Comparison of ENCODE assay signal across 10 cellular contexts in genomic region chr7:106282374-106282773, GRCh38. TPM values are rescaled to one million over a fixed set of nuclear protein-coding genes. Genes with fewer than 3 reads are reported as not detected.
DNase-seq lines count a peak whose midpoint lies in the region; ATAC-seq and TF ChIP-seq lines count a peak whose summit lies in the region.
"Had no signal": no experiment of that assay in that cellular context is flagged by ENCODE, and none has a peak within 500 bp of the region (broad histone marks: within the 10 kb centered on the region; RNA-seq: fewer than 3 reads in every experiment).

No MANE protein-coding gene starts in this region.

- H3K27ac ChIP-seq in MM.1S (ENCODE audit: low read length) = no peak overlapping the region
- H3K27ac ChIP-seq in breast epithelium = peak overlapping the region in 1 of 2 donors; percentile 98
- peak overlapping the region; percentile 96 for H3K27ac ChIP-seq in neutrophil
- H3K27ac ChIP-seq in aorta (ENCODE audit: low read depth in 1 of 2, low read length in 2 of 2) = no peak overlapping the region

- peaks cover 12% of the 10 kb centered on the region for H3F3A ChIP-seq in MM.1S (ENCODE audit: insufficient read depth, low read length)

- H3K4me2 ChIP-seq in MM.1S (ENCODE audit: low read depth, low read length) = peak overlapping the region; percentile 68

- no peaks in the 10 kb centered on the region for H3K27me3 Mint-ChIP-seq in naive thymus-derived CD8-positive, alpha-beta T cell

- H3K27ac Mint-ChIP-seq in naive thymus-derived CD8-positive, alpha-beta T cell = no peak overlapping the region

- no peak for TF ChIP-seq POLR2A in breast epithelium (IDR thresholded peaks at IDR 0.05)

- H3K4me3 ChIP-seq in MM.1S (ENCODE audit: low read length) = peak overlapping the region; percentile 93
- H3K4me3 ChIP-seq in breast epithelium = peak overlapping the region; percentile 76 to 87 (median 76)
- H3K4me3 ChIP-seq in neutrophil (ENCODE audit: low read depth in 1 of 2, low read length in 1 of 2) = peak overlapping the region; percentile 86 to 89
- no peak overlapping the region for H3K4me3 ChIP-seq in aorta (ENCODE audit: low read length in 2 of 2)

- H3K27me3 ChIP-seq in MM.1S (replicated peaks; ENCODE audit: insufficient read depth, low read length) (no peaks in the 10 kb centered on the region), breast epithelium (no peaks in the 10 kb centered on the region), neutrophil (no peaks in the 10 kb centered on the region), aorta (ENCODE audit: control insufficient read depth in 1 of 2, insufficient read depth in 2 of 2, low read length in 1 of 2) (no peaks in the 10 kb centered on the region)

- intact Hi-C loops in breast epithelium (cut with DNase I; ENCODE audit: low total_unique reads) (no loop called here), aorta (cut with DNase I) (loop anchor here (10.0 kb wide), 3 partner anchors 68 to 228 kb away; no protein-coding TSS in a partner anchor)

- peaks cover 23% of the 10 kb centered on the region for H3K4me1 ChIP-seq in MM.1S (ENCODE audit: low read length)
- H3K4me1 ChIP-seq in breast epithelium = no peaks in the 10 kb centered on the region
- H3K4me1 ChIP-seq in neutrophil (ENCODE audit: control insufficient read depth in 1 of 2, insufficient read depth in 1 of 2, low read depth in 1 of 2, low read length in 1 of 2) = peaks cover 43 to 50% of the 10 kb centered on the region in 2 experiments
- no peaks in the 10 kb centered on the region for H3K4me1 ChIP-seq in aorta (ENCODE audit: control insufficient read depth in 1 of 2, insufficient read depth in 2 of 2, low read length in 2 of 2)

- H3K79me2 ChIP-seq in MM.1S (ENCODE audit: low read length) = peaks cover 68% of the 10 kb centered on the region

- H2AFZ ChIP-seq in MM.1S (ENCODE audit: low read length) = no peak overlapping the region

- H3K9ac ChIP-seq in MM.1S (ENCODE audit: low read length) = no peak overlapping the region

- H3K9me3 Mint-ChIP-seq in naive thymus-derived CD8-positive, alpha-beta T cell = no peaks in the 10 kb centered on the region

- peak overlapping the region in 2 of 10 donors; percentile 53 to 58 for H3K4me3 Mint-ChIP-seq in naive thymus-derived CD8-positive, alpha-beta T cell

- peaks cover 0 to 3% (median 2%) of the 10 kb centered on the region in 3 donors for H3K36me3 Mint-ChIP-seq in naive thymus-derived CD8-positive, alpha-beta T cell

- peaks cover 12 to 59% (median 40%) of the 10 kb centered on the region in 4 donors for H3K4me1 Mint-ChIP-seq in naive thymus-derived CD8-positive, alpha-beta T cell

- no peak for ATAC-seq in naive thymus-derived CD8-positive, alpha-beta T cell
- ATAC-seq in aorta (ENCODE audit: low FRiP score) (no peak), HG03469 (IDR thresholded peaks at IDR 0.05; ENCODE audit: unreplicated experiment) (no peak), HG02759 (IDR thresholded peaks at IDR 0.05; ENCODE audit: unreplicated experiment) (no peak)

- no peaks in the 10 kb centered on the region for H3K9me3 ChIP-seq in MM.1S (replicated peaks; ENCODE audit: insufficient read depth, low read length)
- H3K9me3 ChIP-seq in breast epithelium = no peaks in the 10 kb centered on the region
- peaks cover 1% of the 10 kb centered on the region for H3K9me3 ChIP-seq in neutrophil
- no peaks in the 10 kb centered on the region for H3K9me3 ChIP-seq in aorta (ENCODE audit: control insufficient read depth, low read length)

- H3K36me3 ChIP-seq in MM.1S (replicated peaks; ENCODE audit: insufficient read depth, low read length) (peaks cover 4% of the 10 kb centered on the region; the same call in 1 of the 2 replicates), breast epithelium (no peaks in the 10 kb centered on the region), neutrophil (peaks cover 62% of the 10 kb centered on the region), aorta (ENCODE audit: control insufficient read depth in 1 of 2, insufficient read depth in 2 of 2, low read length in 1 of 2) (no peaks in the 10 kb centered on the region)

- 93 to 94% methylated on average over 6 of the region's 6 CpGs for WGBS in aorta, 2 donors

- H4K20me1 ChIP-seq in MM.1S (ENCODE audit: insufficient read depth, low read length) = peaks cover 5% of the 10 kb centered on the region; the same call in 1 of the 2 replicates

- DNase-seq in GF-D8 (lab: John Stamatoyannopoulos, UW) (peak; percentile 29), MM.1S (no peak), breast epithelium (ENCODE audit: low spot score in 2 of 2) (no peak), aorta (no peak)
- no peak for DNase-seq in naive thymus-derived CD8-positive, alpha-beta T cell
- DNase-seq: kidney glomerular epithelial cell, NCI-H2227 treated with DMSO at 0.1 percent for 48 hours had no signal

- POLR2A ChIA-PET in naive thymus-derived CD8-positive, alpha-beta T cell (lab: Charles Lee) = no interaction called here

- TF ChIP-seq CTCF in MM.1S (IDR thresholded peaks at IDR 0.05; ENCODE audit: low read length) = no peak
- no peak for TF ChIP-seq CTCF in breast epithelium (IDR thresholded peaks at IDR 0.05)
- no peak for TF ChIP-seq CTCF in neutrophil (IDR thresholded peaks at IDR 0.05)

- no peaks in the 10 kb centered on the region for H3K9me2 ChIP-seq in MM.1S (replicated peaks; ENCODE audit: insufficient read depth, low read length)

RNA-seq across cellular contexts. Expression of gene NAMPT, which starts 2.4 kb away (rescaled TPM):
- total RNA-seq in breast epithelium (100 to 1,000 TPM; 195 to 751 (median 536) TPM), aorta (100 to 1,000 TPM; 237 to 534 TPM)
- 10 to 100 TPM; 28.4 to 29.5 TPM for total RNA-seq in naive thymus-derived CD8-positive, alpha-beta T cell
- 10 to 100 TPM; 14.4 to 15.4 (median 15.3) TPM for polyA plus RNA-seq in naive thymus-derived CD8-positive, alpha-beta T cell
- 10 to 100 TPM; 36.2 to 46.7 TPM for polyA plus RNA-seq in aorta

Comparison
In these comparisons a context has a peak if more than half of its experiments do, and no peak if none do; other contexts are left out.
1. H3K4me3 ChIP-seq: peak in MM.1S (single experiment), breast epithelium (3 of 3) and neutrophil (2 of 2); none in aorta (0 of 2).
2. RNA of gene NAMPT, which starts 2.4 kb away (total RNA-seq): 195 to 751 TPM in breast epithelium and 237 to 534 TPM in aorta; 28.4 to 29.5 TPM in naive thymus-derived CD8-positive, alpha-beta T cell; every median in the first group is over 4 times any median in the second.